In the genomic region with DNA sequence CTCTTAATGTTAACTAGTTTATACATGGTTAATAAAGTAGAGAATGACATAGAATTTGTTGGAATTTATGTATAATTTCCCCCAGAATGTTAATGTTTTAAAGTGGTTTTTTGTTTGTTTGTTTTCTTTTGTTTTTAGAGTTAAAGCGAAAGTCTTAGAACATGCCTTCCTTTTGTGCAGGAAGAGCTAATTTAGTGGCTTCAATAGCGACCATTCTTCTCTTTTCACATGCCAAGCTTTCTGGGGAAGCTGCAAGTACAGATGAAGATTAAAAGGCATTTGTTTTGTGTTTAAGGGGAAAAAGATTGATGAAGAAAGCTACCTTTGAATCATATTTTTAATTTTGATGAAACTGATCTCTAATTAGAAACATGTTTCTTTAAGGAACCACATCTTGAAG, we compare ENCODE assay signal across 21 cellular contexts.
"Had no signal": no experiment of that assay in that cellular context is flagged by ENCODE, and none has a peak within 500 bp of the region (broad histone marks: within the 10 kb centered on the region; RNA-seq: fewer than 3 reads in every experiment).

No MANE protein-coding gene starts in this region.

- H3K9ac ChIP-seq: parathyroid adenoma had no signal

- H3K4me3 Mint-ChIP-seq: dendritic cell treated with granulocyte-macrophage colony-stimulating factor and Interleukin-4, amounts not matched to agents 40 ng/mL and 50 ng/mL, for 4 days; effector memory CD8-positive, alpha-beta T cell; natural killer cell; stimulated activated naive B cell treated with anti-CD40 and anti-IgM and Interleukin-4, amounts not matched to agents 10 μg/mL and 1 μg/mL and 100 μg/mL, for 72 hours; stimulated activated naive CD8-positive, alpha-beta T cell treated with anti-CD3 and anti-CD28 coated beads, Interleukin-15, amount 100 ng/mL, for 72 hours had no signal

- H3K27me3 Mint-ChIP-seq: dendritic cell treated with granulocyte-macrophage colony-stimulating factor and Interleukin-4, amounts not matched to agents 40 ng/mL and 50 ng/mL, for 4 days had no signal

- H3K9me3 Mint-ChIP-seq: dendritic cell treated with granulocyte-macrophage colony-stimulating factor and Interleukin-4, amounts not matched to agents 40 ng/mL and 50 ng/mL, for 4 days; effector memory CD8-positive, alpha-beta T cell; natural killer cell; stimulated activated naive B cell treated with anti-CD40 and anti-IgM and Interleukin-4, amounts not matched to agents 10 μg/mL and 1 μg/mL and 100 μg/mL, for 72 hours; stimulated activated naive CD8-positive, alpha-beta T cell treated with anti-CD3 and anti-CD28 coated beads, Interleukin-15, amount 100 ng/mL, for 72 hours had no signal

- H3K27ac ChIP-seq: esophagus squamous epithelium, foreskin keratinocyte, heart left ventricle, parathyroid adenoma, psoas muscle, spleen, testis, transverse colon had no signal

- H2AFZ ChIP-seq: parathyroid adenoma had no signal

- H3K4me3 ChIP-seq: esophagus squamous epithelium, heart left ventricle, psoas muscle, spleen, testis, transverse colon had no signal

- H3K4me1 ChIP-seq: foreskin keratinocyte, parathyroid adenoma, spleen, testis had no signal

- H3K27ac Mint-ChIP-seq: dendritic cell treated with granulocyte-macrophage colony-stimulating factor and Interleukin-4, amounts not matched to agents 40 ng/mL and 50 ng/mL, for 4 days; effector memory CD8-positive, alpha-beta T cell; natural killer cell; stimulated activated naive B cell treated with anti-CD40 and anti-IgM and Interleukin-4, amounts not matched to agents 10 μg/mL and 1 μg/mL and 100 μg/mL, for 72 hours; stimulated activated naive CD8-positive, alpha-beta T cell treated with anti-CD3 and anti-CD28 coated beads, Interleukin-15, amount 100 ng/mL, for 72 hours had no signal

- DNase-seq: cerebellar nuclear complex; effector memory CD8-positive, alpha-beta T cell; esophagus squamous epithelium; foreskin keratinocyte; heart left ventricle; hippocampal formation; kidney glomerular epithelial cell; mammary epithelial cell; natural killer cell; psoas muscle; spleen; stimulated activated CD4-positive, alpha-beta T cell treated with anti-CD3 and anti-CD28 coated beads, Interleukin-15, amount 100 ng/mL, for 24 hours; stimulated activated CD4-positive, alpha-beta T cell treated with anti-CD3 and anti-CD28 coated beads, Interleukin-1b, Interleukin-23, amount 100 ng/mL, for 48 hours; stimulated activated CD4-positive, alpha-beta T cell treated with anti-CD3 and anti-CD28 coated beads, Interleukin-4, amount 100 ng/mL, for 4 hours; stimulated activated naive B cell treated with anti-CD40 and anti-IgM and Interleukin-4, amounts not matched to agents 10 μg/mL and 1 μg/mL and 100 μg/mL, for 72 hours; stimulated activated naive CD8-positive, alpha-beta T cell treated with anti-CD3 and anti-CD28 coated beads, Interleukin-15, amount 100 ng/mL, for 72 hours; testis; transverse colon had no signal

- H3K36me3 ChIP-seq: esophagus squamous epithelium, heart left ventricle, spleen, transverse colon had no signal

- H3K79me2 ChIP-seq: parathyroid adenoma had no signal

- H3K36me3 Mint-ChIP-seq: natural killer cell; stimulated activated naive B cell treated with anti-CD40 and anti-IgM and Interleukin-4, amounts not matched to agents 10 μg/mL and 1 μg/mL and 100 μg/mL, for 72 hours had no signal

- H3K9me3 ChIP-seq: esophagus squamous epithelium, heart left ventricle, psoas muscle, spleen, testis, transverse colon had no signal

- H3K4me1 Mint-ChIP-seq: natural killer cell; stimulated activated naive B cell treated with anti-CD40 and anti-IgM and Interleukin-4, amounts not matched to agents 10 μg/mL and 1 μg/mL and 100 μg/mL, for 72 hours; stimulated activated naive CD8-positive, alpha-beta T cell treated with anti-CD3 and anti-CD28 coated beads, Interleukin-15, amount 100 ng/mL, for 72 hours had no signal

- ATAC-seq: effector memory CD8-positive, alpha-beta T cell; foreskin keratinocyte; heart left ventricle; natural killer cell; psoas muscle; sciatic nerve; stimulated activated naive B cell treated with anti-CD40 and anti-IgM and Interleukin-4, amounts not matched to agents 10 μg/mL and 1 μg/mL and 100 μg/mL, for 72 hours; stimulated activated naive CD8-positive, alpha-beta T cell treated with anti-CD3 and anti-CD28 coated beads, Interleukin-15, amount 100 ng/mL, for 72 hours had no signal

- H3K27me3 ChIP-seq: esophagus squamous epithelium, heart left ventricle, testis, transverse colon had no signal
